In genomic region chr14:93246534-93246933, GRCh38 we compare ENCODE assay signal across 1 cellular context.
TF ChIP-seq lines count a peak whose summit lies in the region.

No MANE protein-coding gene starts in this region.

TF ChIP-seq in GM12878, 131 proteins besides CTCF, POLR2A, EP300 and RAD21:
- no peak for TF ChIP-seq TCF3 (IDR thresholded peaks at IDR 0.05; ENCODE audit: borderline replicate concordance, insufficient read depth, low read depth, low read length)
- TF ChIP-seq CHD2 (IDR thresholded peaks at IDR 0.05; ENCODE audit: borderline replicate concordance, low read depth, low read length) = no peak
- no peak for TF ChIP-seq MAX (IDR thresholded peaks at IDR 0.05; ENCODE audit: low read depth, low read length)
- no peak for TF ChIP-seq EED (IDR thresholded peaks at IDR 0.05; ENCODE audit: low read depth)
- no peak for TF ChIP-seq ZNF24 (IDR thresholded peaks at IDR 0.05)
- TF ChIP-seq MEF2B (IDR thresholded peaks at IDR 0.05; ENCODE audit: partially characterized antibody, poor library complexity, severe bottlenecking) = no peak
- TF ChIP-seq IRF4 (IDR thresholded peaks at IDR 0.05; ENCODE audit: low read depth, low read length) = no peak
- no peak for TF ChIP-seq ASH2L (IDR thresholded peaks at IDR 0.05; ENCODE audit: borderline replicate concordance, low read depth)
- no peak for TF ChIP-seq SMC3 (IDR thresholded peaks at IDR 0.05; ENCODE audit: borderline replicate concordance, low read length)
- TF ChIP-seq EGR1 (IDR thresholded peaks at IDR 0.05; ENCODE audit: borderline replicate concordance in 1 of 2, low read depth in 2 of 2, low read length in 2 of 2) = no peak
- no peak for TF ChIP-seq SIX5 (IDR thresholded peaks at IDR 0.05; ENCODE audit: low read depth, low read length, severe bottlenecking)
TF ChIP-seq in GM12878: peak in this region for 0.
